Comparison of ENCODE assay signal across 1 cellular context in genomic region chr1:218366322-218367052, GRCh38.
A peak's percentile ranks its signal among the peaks of the same experiment; 100 is the strongest.
TF ChIP-seq lines count a peak whose summit lies in the region.

No MANE protein-coding gene starts in this region.

TF ChIP-seq in HepG2, 621 proteins besides CTCF, POLR2A, EP300 and RAD21 (continued from another document and continues in another):
- TF ChIP-seq CREBL2 (CRISPR knock-in tag; IDR thresholded peaks at IDR 0.05; ENCODE audit: borderline replicate concordance): no peak
- TF ChIP-seq ZNF431 (CRISPR knock-in tag; IDR thresholded peaks at IDR 0.05; ENCODE audit: borderline replicate concordance, low read depth): no peak
- no peak for TF ChIP-seq NBN (conservative IDR thresholded peaks at IDR 0.05)
- TF ChIP-seq HDAC2 (CRISPR knock-in tag; IDR thresholded peaks at IDR 0.05): no peak
- no peak for TF ChIP-seq TAF1 (CRISPR knock-in tag; IDR thresholded peaks at IDR 0.05)
- no peak for TF ChIP-seq DBP (CRISPR knock-in tag; IDR thresholded peaks at IDR 0.05; ENCODE audit: not compliant biosample characterization)
- TF ChIP-seq TBX3 (IDR thresholded peaks at IDR 0.05; ENCODE audit: borderline replicate concordance): 0 out of 2 replicates have a peak, but pooled peaks have one; percentile 14
- no peak for TF ChIP-seq FOXA1 (IDR thresholded peaks at IDR 0.05)
- peak; percentile 84 for TF ChIP-seq FOXA1 (CRISPR knock-in tag; IDR thresholded peaks at IDR 0.05)
- TF ChIP-seq ZNF839 (CRISPR knock-in tag; IDR thresholded peaks at IDR 0.05; ENCODE audit: borderline replicate concordance): no peak
- 0 out of 2 replicates have a peak, but pooled peaks have one; percentile 48 for TF ChIP-seq NR2F2 (IDR thresholded peaks at IDR 0.05; ENCODE audit: borderline replicate concordance, low read depth)
- no peak for TF ChIP-seq ZNF543 (CRISPR knock-in tag; IDR thresholded peaks at IDR 0.05)
- no peak for TF ChIP-seq ATM (IDR thresholded peaks at IDR 0.05; ENCODE audit: borderline replicate concordance)
- no peak for TF ChIP-seq TOE1 (CRISPR knock-in tag; IDR thresholded peaks at IDR 0.05)
- TF ChIP-seq PATZ1 (CRISPR knock-in tag; IDR thresholded peaks at IDR 0.05): no peak
- TF ChIP-seq KDM1A (CRISPR knock-in tag; IDR thresholded peaks at IDR 0.05): no peak
- TF ChIP-seq IKZF5 (CRISPR knock-in tag; IDR thresholded peaks at IDR 0.05): 0 out of 2 replicates have a peak, but pooled peaks have one; percentile 9
- TF ChIP-seq MBD4 (IDR thresholded peaks at IDR 0.05; ENCODE audit: borderline replicate concordance, low read length): no peak
- TF ChIP-seq, protein P1, sequence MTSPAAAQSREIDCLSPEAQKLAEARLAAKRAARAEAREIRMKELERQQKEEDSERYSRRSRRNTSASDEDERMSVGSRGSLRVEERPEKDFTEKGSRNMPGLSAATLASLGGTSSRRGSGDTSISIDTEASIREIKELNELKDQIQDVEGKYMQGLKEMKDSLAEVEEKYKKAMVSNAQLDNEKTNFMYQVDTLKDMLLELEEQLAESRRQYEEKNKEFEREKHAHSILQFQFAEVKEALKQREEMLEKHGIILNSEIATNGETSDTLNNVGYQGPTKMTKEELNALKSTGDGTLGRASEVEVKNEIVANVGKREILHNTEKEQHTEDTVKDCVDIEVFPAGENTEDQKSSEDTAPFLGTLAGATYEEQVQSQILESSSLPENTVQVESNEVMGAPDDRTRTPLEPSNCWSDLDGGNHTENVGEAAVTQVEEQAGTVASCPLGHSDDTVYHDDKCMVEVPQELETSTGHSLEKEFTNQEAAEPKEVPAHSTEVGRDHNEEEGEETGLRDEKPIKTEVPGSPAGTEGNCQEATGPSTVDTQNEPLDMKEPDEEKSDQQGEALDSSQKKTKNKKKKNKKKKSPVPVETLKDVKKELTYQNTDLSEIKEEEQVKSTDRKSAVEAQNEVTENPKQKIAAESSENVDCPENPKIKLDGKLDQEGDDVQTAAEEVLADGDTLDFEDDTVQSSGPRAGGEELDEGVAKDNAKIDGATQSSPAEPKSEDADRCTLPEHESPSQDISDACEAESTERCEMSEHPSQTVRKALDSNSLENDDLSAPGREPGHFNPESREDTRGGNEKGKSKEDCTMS (CRISPR knock-in tag; conservative IDR thresholded peaks at IDR 0.05): no peak
- TF ChIP-seq CEBPZ (IDR thresholded peaks at IDR 0.05; ENCODE audit: low read length): no peak
- no peak for TF ChIP-seq ZNF3 (CRISPR knock-in tag; IDR thresholded peaks at IDR 0.05)
- TF ChIP-seq FOXK2 (IDR thresholded peaks at IDR 0.05): no peak
- no peak for TF ChIP-seq ZNF530 (CRISPR knock-in tag; IDR thresholded peaks at IDR 0.05; ENCODE audit: low read depth)
- TF ChIP-seq KLF13 (CRISPR knock-in tag; IDR thresholded peaks at IDR 0.05): no peak
- TF ChIP-seq MAZ (IDR thresholded peaks at IDR 0.05; ENCODE audit: borderline replicate concordance, low read depth, low read length): no peak
- TF ChIP-seq MAZ (CRISPR knock-in tag; IDR thresholded peaks at IDR 0.05; ENCODE audit: low read depth): no peak
- no peak for TF ChIP-seq SKI (IDR thresholded peaks at IDR 0.05; ENCODE audit: partially characterized antibody)
- TF ChIP-seq ZNF558 (CRISPR knock-in tag; IDR thresholded peaks at IDR 0.05; ENCODE audit: borderline replicate concordance): no peak
- no peak for TF ChIP-seq ZNF451 (CRISPR knock-in tag; IDR thresholded peaks at IDR 0.05)
- TF ChIP-seq MAFF (IDR thresholded peaks at IDR 0.05; ENCODE audit: low read depth, low read length): no peak
- TF ChIP-seq, protein P2, sequence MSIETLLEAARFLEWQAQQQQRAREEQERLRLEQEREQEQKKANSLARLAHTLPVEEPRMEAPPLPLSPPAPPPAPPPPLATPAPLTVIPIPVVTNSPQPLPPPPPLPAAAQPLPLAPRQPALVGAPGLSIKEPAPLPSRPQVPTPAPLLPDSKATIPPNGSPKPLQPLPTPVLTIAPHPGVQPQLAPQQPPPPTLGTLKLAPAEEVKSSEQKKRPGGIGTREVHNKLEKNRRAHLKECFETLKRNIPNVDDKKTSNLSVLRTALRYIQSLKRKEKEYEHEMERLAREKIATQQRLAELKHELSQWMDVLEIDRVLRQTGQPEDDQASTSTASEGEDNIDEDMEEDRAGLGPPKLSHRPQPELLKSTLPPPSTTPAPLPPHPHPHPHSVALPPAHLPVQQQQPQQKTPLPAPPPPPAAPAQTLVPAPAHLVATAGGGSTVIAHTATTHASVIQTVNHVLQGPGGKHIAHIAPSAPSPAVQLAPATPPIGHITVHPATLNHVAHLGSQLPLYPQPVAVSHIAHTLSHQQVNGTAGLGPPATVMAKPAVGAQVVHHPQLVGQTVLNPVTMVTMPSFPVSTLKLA (IDR thresholded peaks at IDR 0.05): peak; percentile 34; the same call in 1 of the 2 replicates
- TF ChIP-seq NONO (IDR thresholded peaks at IDR 0.05): no peak
- no peak for TF ChIP-seq NONO (CRISPR knock-in tag; conservative IDR thresholded peaks at IDR 0.05)
- no peak for TF ChIP-seq ZBTB38 (CRISPR knock-in tag; IDR thresholded peaks at IDR 0.05)
- TF ChIP-seq SMAD9 (CRISPR knock-in tag; IDR thresholded peaks at IDR 0.05): no peak
- no peak for TF ChIP-seq SPEN (CRISPR knock-in tag; IDR thresholded peaks at IDR 0.05; ENCODE audit: low read depth)
- no peak for TF ChIP-seq ZNF709 (CRISPR knock-in tag; IDR thresholded peaks at IDR 0.05)
- peak; percentile 95 for TF ChIP-seq CREB1 (IDR thresholded peaks at IDR 0.05)
- peak; percentile 60; the same call in 1 of the 2 replicates for TF ChIP-seq CREB1 (CRISPR knock-in tag; IDR thresholded peaks at IDR 0.05)
- TF ChIP-seq, protein P3, sequence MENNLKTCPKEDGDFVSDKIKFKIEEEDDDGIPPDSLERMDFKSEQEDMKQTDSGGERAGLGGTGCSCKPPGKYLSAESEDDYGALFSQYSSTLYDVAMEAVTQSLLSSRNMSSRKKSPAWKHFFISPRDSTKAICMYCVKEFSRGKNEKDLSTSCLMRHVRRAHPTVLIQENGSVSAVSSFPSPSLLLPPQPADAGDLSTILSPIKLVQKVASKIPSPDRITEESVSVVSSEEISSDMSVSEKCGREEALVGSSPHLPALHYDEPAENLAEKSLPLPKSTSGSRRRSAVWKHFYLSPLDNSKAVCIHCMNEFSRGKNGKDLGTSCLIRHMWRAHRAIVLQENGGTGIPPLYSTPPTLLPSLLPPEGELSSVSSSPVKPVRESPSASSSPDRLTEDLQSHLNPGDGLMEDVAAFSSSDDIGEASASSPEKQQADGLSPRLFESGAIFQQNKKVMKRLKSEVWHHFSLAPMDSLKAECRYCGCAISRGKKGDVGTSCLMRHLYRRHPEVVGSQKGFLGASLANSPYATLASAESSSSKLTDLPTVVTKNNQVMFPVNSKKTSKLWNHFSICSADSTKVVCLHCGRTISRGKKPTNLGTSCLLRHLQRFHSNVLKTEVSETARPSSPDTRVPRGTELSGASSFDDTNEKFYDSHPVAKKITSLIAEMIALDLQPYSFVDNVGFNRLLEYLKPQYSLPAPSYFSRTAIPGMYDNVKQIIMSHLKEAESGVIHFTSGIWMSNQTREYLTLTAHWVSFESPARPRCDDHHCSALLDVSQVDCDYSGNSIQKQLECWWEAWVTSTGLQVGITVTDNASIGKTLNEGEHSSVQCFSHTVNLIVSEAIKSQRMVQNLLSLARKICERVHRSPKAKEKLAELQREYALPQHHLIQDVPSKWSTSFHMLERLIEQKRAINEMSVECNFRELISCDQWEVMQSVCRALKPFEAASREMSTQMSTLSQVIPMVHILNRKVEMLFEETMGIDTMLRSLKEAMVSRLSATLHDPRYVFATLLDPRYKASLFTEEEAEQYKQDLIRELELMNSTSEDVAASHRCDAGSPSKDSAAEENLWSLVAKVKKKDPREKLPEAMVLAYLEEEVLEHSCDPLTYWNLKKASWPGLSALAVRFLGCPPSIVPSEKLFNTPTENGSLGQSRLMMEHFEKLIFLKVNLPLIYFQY (CRISPR knock-in tag; IDR thresholded peaks at IDR 0.05; ENCODE audit: borderline replicate concordance): no peak
- TF ChIP-seq DPF2 (CRISPR knock-in tag; IDR thresholded peaks at IDR 0.05; ENCODE audit: borderline replicate concordance, low read depth): no peak
- no peak for TF ChIP-seq THAP11 (CRISPR knock-in tag; IDR thresholded peaks at IDR 0.05)
- no peak for TF ChIP-seq HNRNPUL1 (IDR thresholded peaks at IDR 0.05; ENCODE audit: low read depth, low read length)
- TF ChIP-seq PRDM15 (CRISPR knock-in tag; IDR thresholded peaks at IDR 0.05): no peak
- TF ChIP-seq TBX2 (CRISPR knock-in tag; IDR thresholded peaks at IDR 0.05; ENCODE audit: borderline replicate concordance): 0 out of 2 replicates have a peak, but pooled peaks have one; percentile 37
- no peak for TF ChIP-seq ZNF816 (CRISPR knock-in tag; IDR thresholded peaks at IDR 0.05; ENCODE audit: borderline replicate concordance)
- no peak for TF ChIP-seq SRF (IDR thresholded peaks at IDR 0.05; ENCODE audit: low read depth, low read length)
